8 cellular contexts compared by ENCODE assay signal in the genomic region with DNA sequence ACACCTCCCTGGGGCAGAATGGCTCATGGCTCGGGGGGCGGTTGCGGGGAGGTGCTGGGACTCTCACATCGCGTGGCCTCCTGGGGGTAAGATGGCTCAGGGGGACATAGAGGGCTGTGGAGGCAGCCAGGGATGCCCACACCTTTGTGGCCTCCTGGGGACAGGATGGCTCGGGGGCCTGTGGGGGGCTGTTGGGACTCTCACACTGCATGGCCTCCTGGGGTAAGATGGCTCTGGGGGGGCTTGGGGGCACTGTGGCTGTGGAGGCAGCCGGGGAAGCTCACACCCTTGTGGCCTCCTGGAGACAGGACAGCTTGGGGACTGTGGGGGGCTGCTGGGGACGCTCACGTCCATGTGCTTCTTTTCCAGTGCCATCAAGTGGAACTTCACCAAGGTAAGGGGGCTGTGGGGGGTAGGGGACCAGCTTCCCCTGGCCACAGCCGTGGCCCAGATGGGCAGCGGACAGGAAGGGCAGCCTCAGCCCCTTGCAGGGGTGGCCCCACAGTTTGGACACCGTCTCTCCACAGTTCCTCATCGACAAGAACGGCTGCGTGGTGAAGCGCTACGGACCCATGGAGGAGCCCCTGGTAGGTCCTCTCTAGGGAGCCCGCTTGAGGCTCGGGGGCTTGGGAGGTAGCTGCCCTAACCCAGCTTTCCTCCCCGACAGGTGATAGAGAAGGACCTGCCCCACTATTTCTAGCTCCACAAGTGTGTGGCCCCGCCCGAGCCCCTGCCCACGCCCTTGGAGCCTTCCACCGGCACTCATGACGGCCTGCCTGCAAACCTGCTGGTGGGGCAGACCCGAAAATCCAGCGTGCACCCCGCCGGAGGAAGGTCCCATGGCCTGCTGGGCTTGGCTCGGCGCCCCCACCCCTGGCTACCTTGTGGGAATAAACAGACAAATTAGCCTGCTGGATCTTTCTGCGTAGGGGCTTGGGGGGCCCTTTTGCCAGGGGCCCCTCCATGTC. TPM values are rescaled to one million over a fixed set of nuclear protein-coding genes. Genes with fewer than 3 reads are reported as not detected.
DNase-seq lines count a peak whose midpoint lies in the region; ATAC-seq and TF ChIP-seq lines count a peak whose summit lies in the region.

No MANE protein-coding gene starts in this region.

- H3K27me3 ChIP-seq in Karpas-422 (ENCODE audit: low read length) (no peaks in the 10 kb centered on the region), neuronal stem cell (ENCODE audit: control insufficient read depth in 3 of 3, insufficient read depth in 3 of 3, low read depth in 1 of 3, low read length in 3 of 3) (no peaks in the 10 kb centered on the region)

- no peak for ATAC-seq in central memory CD8-positive, alpha-beta T cell (replicated peaks; ENCODE audit: extremely low read depth, poor library complexity, severe bottlenecking)
- ATAC-seq in HG03521 (IDR thresholded peaks at IDR 0.05; ENCODE audit: unreplicated experiment) = no peak
- ATAC-seq in HG03520 (IDR thresholded peaks at IDR 0.05; ENCODE audit: unreplicated experiment) = no peak

- H3K9ac ChIP-seq in Karpas-422 (ENCODE audit: low read length) (peak overlapping the region; percentile 98), neuronal stem cell (ENCODE audit: low read depth, low read length, poor library complexity) (peak overlapping the region; percentile 60)

- H2AFZ ChIP-seq in Karpas-422 (ENCODE audit: low read length) = no peak overlapping the region
- no peak overlapping the region for H2AFZ ChIP-seq in neuronal stem cell (ENCODE audit: low read length)

- peak overlapping the region; percentile 85 for H3K23ac ChIP-seq in neuronal stem cell (ENCODE audit: low read depth, low read length, poor library complexity)

- H2BK12ac ChIP-seq in neuronal stem cell (ENCODE audit: low read length) = no peak overlapping the region

- H2BK120ac ChIP-seq in neuronal stem cell (ENCODE audit: low read depth, low read length) = no peak overlapping the region

- no peak overlapping the region for H3K4ac ChIP-seq in neuronal stem cell (ENCODE audit: low read length)

- DNase-seq in Karpas-422 (no peak), neuronal stem cell (ENCODE audit: low spot score) (no peak), kidney tubule cell (ENCODE audit: low spot score) (no peak), H4 (ENCODE audit: low spot score) (no peak)
- no peak for DNase-seq in central memory CD8-positive, alpha-beta T cell (ENCODE audit: low spot score in 2 of 2)

- H3K79me2 ChIP-seq in Karpas-422 (ENCODE audit: low read length) = peaks cover 14% of the 10 kb centered on the region

- TF ChIP-seq CTCF in C4-2B (conservative IDR thresholded peaks at IDR 0.05) = no peak

- peak overlapping the region; percentile 95; the same call in 1 of the 2 replicates for H3K4me3 ChIP-seq in Karpas-422 (ENCODE audit: low read length)
- peak overlapping the region in 1 of 2 donors; percentile 9 for H3K4me3 ChIP-seq in neuronal stem cell (ENCODE audit: low read length in 2 of 2)

- no peaks in the 10 kb centered on the region for H3K9me3 ChIP-seq in Karpas-422 (ENCODE audit: low read length)
- H3K9me3 ChIP-seq in neuronal stem cell (replicated peaks in 1 of 2; ENCODE audit: control insufficient read depth in 2 of 2, insufficient read depth in 1 of 2, low read depth in 1 of 2, low read length in 2 of 2) = no peaks in the 10 kb centered on the region

- peak overlapping the region; percentile 90 for H3K27ac ChIP-seq in C4-2B
- peak overlapping the region; percentile 71 for H3K27ac ChIP-seq in Karpas-422 (ENCODE audit: low read length)
- H3K27ac ChIP-seq in neuronal stem cell (replicated peaks; ENCODE audit: low read length) = no peak overlapping the region

- H3K36me3 ChIP-seq in Karpas-422 (ENCODE audit: insufficient read depth, low read length) = no peaks in the 10 kb centered on the region
- H3K36me3 ChIP-seq in neuronal stem cell (replicated peaks in 1 of 2; ENCODE audit: control insufficient read depth in 2 of 2, insufficient read depth in 2 of 2, low read length in 2 of 2) = peaks cover 20 to 42% of the 10 kb centered on the region in 2 donors

- peak overlapping the region; percentile 65 for H3K27ac Mint-ChIP-seq in central memory CD8-positive, alpha-beta T cell (ENCODE audit: low read depth)

- H3K4me1 ChIP-seq in Karpas-422 (ENCODE audit: low read length) = peaks cover 43% of the 10 kb centered on the region
- peaks cover 14 to 25% of the 10 kb centered on the region in 2 donors for H3K4me1 ChIP-seq in neuronal stem cell (ENCODE audit: control insufficient read depth in 2 of 2, insufficient read depth in 1 of 2, low read depth in 1 of 2, low read length in 2 of 2)

- no peak overlapping the region for H4K91ac ChIP-seq in neuronal stem cell (ENCODE audit: low read depth, low read length, poor library complexity)

- H3K9me3 Mint-ChIP-seq in central memory CD8-positive, alpha-beta T cell = no peaks in the 10 kb centered on the region

- H3K4me3 Mint-ChIP-seq in central memory CD8-positive, alpha-beta T cell = peak overlapping the region; percentile 58

- no peaks in the 10 kb centered on the region for H3K9me2 ChIP-seq in Karpas-422 (replicated peaks; ENCODE audit: insufficient read depth, low read length)

- H4K20me1 ChIP-seq in Karpas-422 (ENCODE audit: insufficient read depth, low read depth, low read length) = peaks cover 5% of the 10 kb centered on the region; the same call in 1 of the 2 replicates

- H3K36me3 Mint-ChIP-seq in central memory CD8-positive, alpha-beta T cell (ENCODE audit: insufficient read depth) = peaks cover 31% of the 10 kb centered on the region

- peak overlapping the region; percentile 82 for H4K8ac ChIP-seq in neuronal stem cell (ENCODE audit: low read depth, low read length)

- H3K18ac ChIP-seq in neuronal stem cell (ENCODE audit: low read length) = peak overlapping the region; percentile 38

- H3K4me1 Mint-ChIP-seq in central memory CD8-positive, alpha-beta T cell = peaks cover 11% of the 10 kb centered on the region

- H2BK15ac ChIP-seq in neuronal stem cell (ENCODE audit: low read length) = no peak overlapping the region

- WGBS in neuronal stem cell (ENCODE audit: extremely low coverage in 2 of 2, insufficient read length in 2 of 2, insufficient replicate concordance in 1 of 2), 2 donors = no CpG with 5 or more reads among the region's 32 CpGs

- H3K4me2 ChIP-seq in Karpas-422 (ENCODE audit: low read depth, low read length, poor library complexity, severe bottlenecking) = peak overlapping the region; percentile 91
- H3K4me2 ChIP-seq in neuronal stem cell (ENCODE audit: insufficient read depth, low read length, poor library complexity, severe bottlenecking) = no peak overlapping the region

- no peaks in the 10 kb centered on the region for H3K27me3 Mint-ChIP-seq in central memory CD8-positive, alpha-beta T cell

- peak overlapping the region; percentile 86 for H2AK5ac ChIP-seq in neuronal stem cell (ENCODE audit: low read depth, low read length)

- peak overlapping the region; percentile 21 for H3K14ac ChIP-seq in neuronal stem cell (ENCODE audit: low read length)

- peak overlapping the region; percentile 5 for H2BK5ac ChIP-seq in neuronal stem cell (ENCODE audit: low read length)

- peaks cover 18% of the 10 kb centered on the region for H3K79me1 ChIP-seq in neuronal stem cell (ENCODE audit: low read depth, low read length)

RNA-seq across cellular contexts. Expression of a gene that starts 2.4 kb away (rescaled TPM):
- 286 and 423 TPM in 2 replicates for total RNA-seq in Karpas-422 (2014; rRNA removed; shearing (Covaris generic); ENCODE audit: low replicate concordance)
- polyA plus RNA-seq in neuronal stem cell (2013, experiment 1 of 2) = 755 TPM
- 706 TPM for polyA plus RNA-seq in neuronal stem cell (2013, experiment 2 of 2)
- 470 and 493 TPM in 2 replicates for total RNA-seq in H4 (2014; rRNA removed; shearing (Covaris generic))

RNA-seq across cellular contexts. Expression of a gene that starts 11.0 kb away (rescaled TPM):
- 117 and 222 TPM in 2 replicates for total RNA-seq in Karpas-422 (2014; rRNA removed; shearing (Covaris generic); ENCODE audit: low replicate concordance)
- polyA plus RNA-seq in neuronal stem cell (2013, experiment 1 of 2) = 201 TPM
- 197 TPM for polyA plus RNA-seq in neuronal stem cell (2013, experiment 2 of 2)
- total RNA-seq in H4 (2014; rRNA removed; shearing (Covaris generic)) = 237 and 244 TPM in 2 replicates

RNA-seq across cellular contexts. Expression of a gene that starts 39.2 kb away (rescaled TPM):
- total RNA-seq in Karpas-422 (2014; rRNA removed; shearing (Covaris generic); ENCODE audit: low replicate concordance) = 31.5 and 114 TPM in 2 replicates
- polyA plus RNA-seq in neuronal stem cell (2013, experiment 1 of 2) = 6.9 TPM
- polyA plus RNA-seq in neuronal stem cell (2013, experiment 2 of 2) = 7.4 TPM
- 2.4 and 3.2 TPM in 2 replicates for total RNA-seq in H4 (2014; rRNA removed; shearing (Covaris generic))
